Comparison of ENCODE assay signal across 10 cellular contexts in genomic region chr22:27011717-27012116, GRCh38.
"Had no signal": no experiment of that assay in that cellular context is flagged by ENCODE, and none has a peak within 500 bp of the region (broad histone marks: within the 10 kb centered on the region; RNA-seq: fewer than 3 reads in every experiment).

No MANE protein-coding gene starts in this region.

- H3K36me3 ChIP-seq: HAP-1 had no signal

- H3K9me3 ChIP-seq: HAP-1 had no signal

- H3K9me3 Mint-ChIP-seq: GM23338, H9, HFFc6 had no signal

- H3K27ac Mint-ChIP-seq: GM23338, H9, HFFc6 had no signal

- ATAC-seq: GM23338, HCT116 had no signal

- H3K4me3 ChIP-seq: GM23248, GM23338, HAP-1 had no signal

- H3K4me1 ChIP-seq: HAP-1 had no signal

- H3K27ac ChIP-seq: GM23248 had no signal

- H3K4me2 ChIP-seq: GM23338 had no signal

- H3K4me1 Mint-ChIP-seq: GM23338, H9 had no signal

- FAIRE-seq: H54 had no signal

- H3K9ac ChIP-seq: GM23248 had no signal

- H2AFZ ChIP-seq: GM23248, GM23338 had no signal

- H3K4me3 Mint-ChIP-seq: GM23338, H9, HFFc6 had no signal

- DNase-seq: GOT3, H7, H9, HCEC 1CT, HFFc6 had no signal
